32 cellular contexts compared by ENCODE assay signal in genomic region chr9:77602852-77603251, GRCh38. TPM values are rescaled to one million over a fixed set of nuclear protein-coding genes. Genes with fewer than 3 reads are reported as not detected.
"Had no signal": no experiment of that assay in that cellular context is flagged by ENCODE, and none has a peak within 500 bp of the region (broad histone marks: within the 10 kb centered on the region; RNA-seq: fewer than 3 reads in every experiment).

No MANE protein-coding gene starts in this region.

- H3K9me3 Mint-ChIP-seq: dendritic cell treated with granulocyte-macrophage colony-stimulating factor and Interleukin-4, amounts not matched to agents 40 ng/mL and 50 ng/mL, for 4 days; endodermal cell; mesothelial cell of epicardium; nephron progenitor cell had no signal

- H3K36me3 ChIP-seq: colonic mucosa, lower lobe of right lung, prostate gland, sigmoid colon, spleen, tibial artery, upper lobe of left lung, vagina had no signal

- H3K27ac ChIP-seq: colonic mucosa, epithelial cell of prostate, lower lobe of right lung, prostate gland, spleen, testis, tibial artery, upper lobe of left lung, vagina had no signal

- H3K27me3 Mint-ChIP-seq: dendritic cell treated with granulocyte-macrophage colony-stimulating factor and Interleukin-4, amounts not matched to agents 40 ng/mL and 50 ng/mL, for 4 days had no signal

- H3K4me3 ChIP-seq: colonic mucosa, lower lobe of right lung, prostate gland, sigmoid colon, spleen, testis, tibial artery, upper lobe of left lung, vagina had no signal

- H3K4me1 ChIP-seq: colonic mucosa, prostate gland, testis had no signal

- H3K27me3 ChIP-seq: colonic mucosa, sigmoid colon, spleen, testis, tibial artery, upper lobe of left lung, vagina had no signal

- DNase-seq: colonic mucosa; effector CD8-positive, alpha-beta T cell; endodermal cell; foreskin melanocyte; glutamatergic neuron; hypothalamus; immature natural killer cell; islet precursor cell; kidney glomerular epithelial cell; left ventricle myocardium superior; lower lobe of right lung; naive thymus-derived CD4-positive, alpha-beta T cell; nephron progenitor cell; nucleus accumbens; right cardiac atrium; sigmoid colon; spleen; stimulated activated CD4-positive, alpha-beta T cell treated with anti-CD3 and anti-CD28 coated beads, Interleukin-4, amount 100 ng/mL, for 4 hours; stimulated activated naive CD8-positive, alpha-beta T cell treated with anti-CD3 and anti-CD28 coated beads, Interleukin-15, Interleukin-2, amounts not matched to agents 100 U/mL and 50 U/mL, for 24 hours; substantia nigra; testis; tibial artery; upper lobe of left lung had no signal

- H3K36me3 Mint-ChIP-seq: immature natural killer cell; memory B cell; mesothelial cell of epicardium; naive thymus-derived CD4-positive, alpha-beta T cell; stimulated activated memory B cell treated with anti-CD40 and anti-IgM and Interleukin-4, amounts not matched to agents 10 μg/mL and 1 μg/mL and 100 μg/mL, for 72 hours had no signal

- H3K4me1 Mint-ChIP-seq: immature natural killer cell; memory B cell; stimulated activated memory B cell treated with anti-CD40 and anti-IgM and Interleukin-4, amounts not matched to agents 10 μg/mL and 1 μg/mL and 100 μg/mL, for 72 hours had no signal

- H3K27ac Mint-ChIP-seq: dendritic cell treated with granulocyte-macrophage colony-stimulating factor and Interleukin-4, amounts not matched to agents 40 ng/mL and 50 ng/mL, for 4 days; immature natural killer cell; memory B cell; mesothelial cell of epicardium; naive thymus-derived CD4-positive, alpha-beta T cell; stimulated activated memory B cell treated with anti-CD40 and anti-IgM and Interleukin-4, amounts not matched to agents 10 μg/mL and 1 μg/mL and 100 μg/mL, for 72 hours had no signal

- ATAC-seq: esophagus mucosa; left ventricle myocardium superior; lower lobe of right lung; naive thymus-derived CD4-positive, alpha-beta T cell; right cardiac atrium; stimulated activated memory B cell treated with anti-CD40 and anti-IgM and Interleukin-4, amounts not matched to agents 10 μg/mL and 1 μg/mL and 100 μg/mL, for 72 hours; stimulated activated naive CD8-positive, alpha-beta T cell treated with anti-CD3 and anti-CD28 coated beads, Interleukin-15, Interleukin-2, amounts not matched to agents 100 U/mL and 50 U/mL, for 24 hours had no signal

- H3K9me3 ChIP-seq: colonic mucosa, lower lobe of right lung, prostate gland, sigmoid colon, testis, tibial artery, upper lobe of left lung, vagina had no signal

- H3K4me3 Mint-ChIP-seq: dendritic cell treated with granulocyte-macrophage colony-stimulating factor and Interleukin-4, amounts not matched to agents 40 ng/mL and 50 ng/mL, for 4 days; endodermal cell; immature natural killer cell; memory B cell; mesothelial cell of epicardium; naive thymus-derived CD4-positive, alpha-beta T cell; nephron progenitor cell; stimulated activated memory B cell treated with anti-CD40 and anti-IgM and Interleukin-4, amounts not matched to agents 10 μg/mL and 1 μg/mL and 100 μg/mL, for 72 hours had no signal

RNA-seq across cellular contexts. Expression of gene GNA14, which starts 45.3 kb away (rescaled TPM):
- total RNA-seq: osteocyte had no signal
- polyA plus RNA-seq: immature natural killer cell; naive thymus-derived CD4-positive, alpha-beta T cell had no signal
